ENCODE assay signal across 1 cellular context in the genomic region with DNA sequence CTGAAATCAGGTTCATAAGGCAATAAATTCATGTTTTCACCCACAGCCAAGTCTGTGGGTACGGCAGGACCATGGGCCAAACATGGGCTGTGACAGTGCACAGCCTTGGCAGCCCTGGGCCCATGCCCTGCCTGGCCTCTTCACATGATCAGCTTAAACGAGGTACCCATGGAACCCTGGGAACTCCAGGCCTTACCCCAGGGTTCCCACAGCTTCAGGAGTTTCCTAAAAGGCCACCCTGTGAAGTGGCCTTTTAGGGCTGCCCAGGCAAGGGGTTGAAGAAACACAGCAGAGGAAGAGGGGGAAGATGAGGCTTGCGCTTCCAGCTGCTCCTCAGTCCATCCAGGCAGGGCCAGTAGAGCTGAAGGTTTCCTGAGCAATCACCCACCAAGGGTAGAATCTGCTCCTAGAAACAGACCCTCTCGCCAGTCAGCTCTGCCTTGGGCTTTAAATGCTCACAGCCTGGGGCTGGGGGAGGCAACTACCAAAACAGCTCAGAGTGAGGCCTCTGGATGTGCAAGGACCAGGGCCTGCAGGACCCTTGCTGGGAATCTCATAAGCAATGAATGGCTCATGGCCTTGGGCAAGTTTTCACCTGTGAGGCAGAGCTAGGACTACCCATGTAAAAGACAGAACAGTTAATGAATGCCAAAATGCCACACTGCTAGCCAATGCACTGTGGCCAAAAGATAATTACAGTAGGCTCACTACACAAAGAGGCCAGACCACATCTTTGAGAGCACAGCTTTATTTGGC.
TF ChIP-seq lines count a peak whose summit lies in the region.

No MANE protein-coding gene starts in this region.

TF ChIP-seq in H1, 55 proteins besides CTCF, POLR2A, EP300 and RAD21 (continued from another document):
- TF ChIP-seq CBX5 (IDR thresholded peaks at IDR 0.05; ENCODE audit: low read depth, low read length) (no peak), BACH1 (IDR thresholded peaks at IDR 0.05; ENCODE audit: low read length) (no peak), SP2 (IDR thresholded peaks at IDR 0.05; ENCODE audit: low read length) (no peak), KDM1A (IDR thresholded peaks at IDR 0.05; ENCODE audit: borderline replicate concordance, low read length) (no peak)
